8 cellular contexts compared by ENCODE assay signal in the genomic region with DNA sequence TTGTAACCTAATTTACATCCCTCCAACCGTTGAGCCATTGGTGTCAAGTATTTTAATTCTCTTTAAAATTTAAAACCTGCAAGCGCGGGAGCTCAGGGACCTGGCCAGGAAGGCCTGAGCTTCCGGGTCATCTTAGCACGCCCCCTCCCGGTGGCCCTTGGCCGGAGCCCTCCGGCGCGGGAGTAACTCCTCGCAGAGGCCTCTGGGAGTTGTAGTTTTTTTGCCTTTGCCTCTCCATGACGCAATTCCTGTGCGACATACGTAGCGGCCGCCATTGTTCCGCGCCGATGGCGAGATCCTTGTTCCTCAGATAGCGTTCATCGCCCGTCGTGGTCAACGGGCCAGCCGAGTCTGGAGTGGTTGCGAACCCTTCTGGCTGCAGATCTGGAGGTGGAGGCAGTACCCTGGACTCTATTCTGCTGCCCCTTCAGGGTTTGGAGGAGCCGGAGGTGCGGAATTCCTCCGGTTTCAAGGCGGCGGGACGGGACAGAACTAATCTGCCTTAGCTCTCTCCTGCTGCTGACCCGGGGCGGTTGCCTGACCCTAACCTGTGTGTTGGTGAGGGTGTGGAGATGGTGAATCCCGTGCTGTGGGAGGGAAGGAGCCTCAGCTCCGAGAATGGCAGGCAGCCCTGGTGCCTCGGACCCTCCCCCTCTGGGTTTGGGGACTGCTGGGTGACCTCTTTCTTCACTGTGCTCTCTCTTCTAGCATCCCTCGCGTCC. TPM values are rescaled to one million over a fixed set of nuclear protein-coding genes. Genes with fewer than 3 reads are reported as not detected.
DNase-seq lines count a peak whose midpoint lies in the region; ATAC-seq and TF ChIP-seq lines count a peak whose summit lies in the region.

Gene ZNF268 (plus strand): TSS at position 258 of the 722 bp plus-strand sequence. CDS start 503 bp downstream, outside the sequence.

- peaks cover 40% of the 10 kb centered on the region for H3K36me3 ChIP-seq in KOPT-K1 (ENCODE audit: insufficient read depth, low read length)

- H3K9me3 Mint-ChIP-seq in activated T-helper 17 cell treated with anti-CD3 and anti-CD28 coated beads, Interleukin-2, amount 50 U/mL, for 72 hours, result peaks cover 34% of the 10 kb centered on the region
- peaks cover 16 to 22% of the 10 kb centered on the region in 2 donors for H3K9me3 Mint-ChIP-seq in natural killer cell

- DNase-seq in Daoy (ENCODE audit: low read depth), result peak; percentile 87
- DNase-seq in RPMI7951 (ENCODE audit: low read depth), result peak; percentile 84
- peak; percentile 91 for DNase-seq in fibroblast of mammary gland (ENCODE audit: low read depth)
- peak; percentile 90 for DNase-seq in natural killer cell
- peak; percentile 84 for DNase-seq in stimulated activated naive CD4-positive, alpha-beta T cell treated with Interleukin-2 at 50 U/mL for 16 hours (lab: John Stamatoyannopoulos, UW)

- peak within 1 kb of the TSS; percentile 95 for H3K4me3 Mint-ChIP-seq in activated T-helper 17 cell treated with anti-CD3 and anti-CD28 coated beads, Interleukin-2, amount 50 U/mL, for 72 hours
- peak within 1 kb of the TSS; percentile 96 for H3K4me3 Mint-ChIP-seq in natural killer cell

- H3K4me3 ChIP-seq in fibroblast of mammary gland (ENCODE audit: control insufficient read depth, low read depth, low read length), result peak within 1 kb of the TSS; percentile 94

- intact Hi-C loops in natural killer cell (cut with micrococcal nuclease), result loop anchor here (1.0 kb wide), 5 partner anchors 51 to 273 kb away; partner anchors contain the start of genes ZNF10, ZNF140, ZNF26 and ZNF84

- peaks cover 16% of the 10 kb centered on the region for H3K4me1 Mint-ChIP-seq in activated T-helper 17 cell treated with anti-CD3 and anti-CD28 coated beads, Interleukin-2, amount 50 U/mL, for 72 hours
- H3K4me1 Mint-ChIP-seq in natural killer cell, result peaks cover 27 to 38% of the 10 kb centered on the region in 2 donors

- H3K27ac Mint-ChIP-seq in activated T-helper 17 cell treated with anti-CD3 and anti-CD28 coated beads, Interleukin-2, amount 50 U/mL, for 72 hours, result peak within 1 kb of the TSS; percentile 88
- H3K27ac Mint-ChIP-seq in natural killer cell, result peak within 1 kb of the TSS; percentile 92 to 96

- H3K9me3 ChIP-seq in KOPT-K1 (ENCODE audit: insufficient read depth, low read length, poor library complexity, severe bottlenecking), result peaks cover 85% of the 10 kb centered on the region

- H3K27me3 Mint-ChIP-seq in activated T-helper 17 cell treated with anti-CD3 and anti-CD28 coated beads, Interleukin-2, amount 50 U/mL, for 72 hours, result no peaks in the 10 kb centered on the region
- H3K27me3 Mint-ChIP-seq in natural killer cell (ENCODE audit: low read depth in 2 of 2), result peaks cover 5 to 8% of the 10 kb centered on the region in 2 donors

- H3K27ac ChIP-seq in KOPT-K1 (ENCODE audit: low read depth, low read length, poor library complexity, severe bottlenecking), result peak within 1 kb of the TSS; percentile 65

- peaks cover 52% of the 10 kb centered on the region for H3K36me3 Mint-ChIP-seq in activated T-helper 17 cell treated with anti-CD3 and anti-CD28 coated beads, Interleukin-2, amount 50 U/mL, for 72 hours (ENCODE audit: low read depth)
- peaks cover 43% of the 10 kb centered on the region for H3K36me3 Mint-ChIP-seq in natural killer cell

- TF ChIP-seq CTCF in fibroblast of mammary gland (conservative IDR thresholded peaks at IDR 0.05; ENCODE audit: control insufficient read depth, insufficient read depth, low read depth, low read length), result peak; percentile 65
- peak; percentile 72 for TF ChIP-seq CTCF in natural killer cell (IDR thresholded peaks at IDR 0.05)

- peak; percentile 95 for ATAC-seq in GM21786 (IDR thresholded peaks at IDR 0.05; ENCODE audit: unreplicated experiment)
- ATAC-seq in activated T-helper 17 cell treated with anti-CD3 and anti-CD28 coated beads, Interleukin-2, amount 50 U/mL, for 72 hours (replicated peaks), result peak; percentile 99
- ATAC-seq in natural killer cell, result peak; percentile 96

RNA-seq across cellular contexts. Expression of gene ZNF268, which starts in this region (rescaled TPM):
- 13.7 and 22.3 TPM in 2 replicates for total RNA-seq in Daoy (2014; rRNA removed; shearing (Covaris generic))
- 25.8 and 28.4 TPM in 2 replicates for total RNA-seq in RPMI7951 (2014; rRNA removed; shearing (Covaris generic))
- 10 to 100 TPM; 11.1 to 15.7 TPM for total RNA-seq in activated T-helper 17 cell treated with anti-CD3 and anti-CD28 coated beads, Interleukin-2, amount 50 U/mL, for 72 hours
- 10 to 100 TPM; 12.7 to 17.5 (median 14.3) TPM for total RNA-seq in natural killer cell

Comparison
In these comparisons a context has a peak if more than half of its experiments do, and no peak if none do; other contexts are left out.
1. Peak in every context shown above with its lines: DNase-seq, ATAC-seq, H3K4me3 ChIP-seq and H3K27ac ChIP-seq.